1 cellular context compared by ENCODE assay signal in the genomic region with DNA sequence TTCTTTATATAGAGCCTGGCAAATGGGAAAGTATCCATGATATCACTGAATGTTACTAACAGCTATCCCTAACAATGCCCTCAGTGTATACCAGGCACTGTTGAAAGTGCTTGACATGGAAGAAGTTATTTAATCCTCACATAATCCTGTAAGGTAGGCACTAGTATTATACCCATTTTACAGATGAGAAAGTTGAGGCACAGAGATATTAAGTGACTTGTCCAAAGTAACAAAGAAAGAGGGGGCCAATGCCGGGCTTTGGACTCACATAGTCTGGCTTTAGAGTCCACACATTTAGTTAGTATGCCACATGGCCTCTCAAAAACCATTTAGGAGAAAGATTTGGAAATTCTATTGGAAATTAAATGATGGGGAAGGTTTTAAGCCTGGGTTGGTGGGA.
TF ChIP-seq lines count a peak whose summit lies in the region.

No MANE protein-coding gene starts in this region.

TF ChIP-seq in neural cell, 6 proteins besides CTCF, POLR2A, EP300 and RAD21 (continued from another document):
- TF ChIP-seq, protein P1, sequence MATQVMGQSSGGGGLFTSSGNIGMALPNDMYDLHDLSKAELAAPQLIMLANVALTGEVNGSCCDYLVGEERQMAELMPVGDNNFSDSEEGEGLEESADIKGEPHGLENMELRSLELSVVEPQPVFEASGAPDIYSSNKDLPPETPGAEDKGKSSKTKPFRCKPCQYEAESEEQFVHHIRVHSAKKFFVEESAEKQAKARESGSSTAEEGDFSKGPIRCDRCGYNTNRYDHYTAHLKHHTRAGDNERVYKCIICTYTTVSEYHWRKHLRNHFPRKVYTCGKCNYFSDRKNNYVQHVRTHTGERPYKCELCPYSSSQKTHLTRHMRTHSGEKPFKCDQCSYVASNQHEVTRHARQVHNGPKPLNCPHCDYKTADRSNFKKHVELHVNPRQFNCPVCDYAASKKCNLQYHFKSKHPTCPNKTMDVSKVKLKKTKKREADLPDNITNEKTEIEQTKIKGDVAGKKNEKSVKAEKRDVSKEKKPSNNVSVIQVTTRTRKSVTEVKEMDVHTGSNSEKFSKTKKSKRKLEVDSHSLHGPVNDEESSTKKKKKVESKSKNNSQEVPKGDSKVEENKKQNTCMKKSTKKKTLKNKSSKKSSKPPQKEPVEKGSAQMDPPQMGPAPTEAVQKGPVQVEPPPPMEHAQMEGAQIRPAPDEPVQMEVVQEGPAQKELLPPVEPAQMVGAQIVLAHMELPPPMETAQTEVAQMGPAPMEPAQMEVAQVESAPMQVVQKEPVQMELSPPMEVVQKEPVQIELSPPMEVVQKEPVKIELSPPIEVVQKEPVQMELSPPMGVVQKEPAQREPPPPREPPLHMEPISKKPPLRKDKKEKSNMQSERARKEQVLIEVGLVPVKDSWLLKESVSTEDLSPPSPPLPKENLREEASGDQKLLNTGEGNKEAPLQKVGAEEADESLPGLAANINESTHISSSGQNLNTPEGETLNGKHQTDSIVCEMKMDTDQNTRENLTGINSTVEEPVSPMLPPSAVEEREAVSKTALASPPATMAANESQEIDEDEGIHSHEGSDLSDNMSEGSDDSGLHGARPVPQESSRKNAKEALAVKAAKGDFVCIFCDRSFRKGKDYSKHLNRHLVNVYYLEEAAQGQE (IDR thresholded peaks at IDR 0.05; ENCODE audit: borderline replicate concordance), result no peak
- TF ChIP-seq EZH2 (IDR thresholded peaks at IDR 0.05; ENCODE audit: borderline replicate concordance, insufficient read depth, low read length, poor library complexity, severe bottlenecking) (no peak), SMC3 (conservative IDR thresholded peaks at IDR 0.05; ENCODE audit: poor library complexity) (no peak), TAF1 (IDR thresholded peaks at IDR 0.05; ENCODE audit: low read depth) (no peak), MXI1 (conservative IDR thresholded peaks at IDR 0.05; ENCODE audit: poor library complexity, severe bottlenecking) (no peak)
